Comparison of ENCODE assay signal across 8 cellular contexts in genomic region chr14:73462078-73462715, GRCh38. TPM values are rescaled to one million over a fixed set of nuclear protein-coding genes. Genes with fewer than 3 reads are reported as not detected.
DNase-seq lines count a peak whose midpoint lies in the region; ATAC-seq, FAIRE-seq and TF ChIP-seq lines count a peak whose summit lies in the region.

No MANE protein-coding gene starts in this region.

- peak; percentile 68 to 78 (median 76) for ATAC-seq in pancreas

- no peaks in the 10 kb centered on the region for H3K36me3 ChIP-seq in fibroblast of lung (ENCODE audit: control insufficient read depth, insufficient read depth, low read length)
- no peaks in the 10 kb centered on the region for H3K36me3 ChIP-seq in pancreas

- intact Hi-C loops in pancreas (cut with DNase I), result loop anchor here in 1 of 3 donors (10.0 kb wide), 1 partner anchor 287 kb away; no protein-coding TSS in a partner anchor

- H3K4me1 ChIP-seq in fibroblast of lung (ENCODE audit: control insufficient read depth, extremely low read depth, insufficient read depth, low read length) (peaks cover 33% of the 10 kb centered on the region), pancreas (peaks cover 16 to 34% (median 30%) of the 10 kb centered on the region in 3 donors)

- TF ChIP-seq CTCF in fibroblast of lung (conservative IDR thresholded peaks at IDR 0.05 in 1 of 2, IDR thresholded peaks at IDR 0.05 in 1 of 2; ENCODE audit: low read depth in 1 of 2, low read length in 2 of 2) (no peak), pancreas (IDR thresholded peaks at IDR 0.05) (no peak)

- H3K4me2 ChIP-seq in fibroblast of lung (ENCODE audit: extremely low read depth, insufficient read depth, low read length), result peak overlapping the region; percentile 67

- H2AFZ ChIP-seq in fibroblast of lung (ENCODE audit: low read length), result peak overlapping the region; percentile 29

- DNase-seq in NCI-H187 (lab: John Stamatoyannopoulos, UW), result peak; percentile 33 to 35
- DNase-seq in NCI-H187 treated with DMSO at 0.1 percent for 48 hours (lab: John Stamatoyannopoulos, UW), result no peak
- DNase-seq in RPMI8226, result peak; percentile 33
- DNase-seq in fibroblast of lung (ENCODE audit: low read depth in 2 of 2), result peak; percentile 54 to 76
- DNase-seq in pancreas, result peak; percentile 70 to 96 (median 93)
- DNase-seq in NK-92 treated with Interleukin-12 subunit alpha and Interleukin-12 subunit beta, amount 100 ng/mL, for 24 hours (lab: John Stamatoyannopoulos, UW), result no peak
- no peak for DNase-seq in islet precursor cell
- DNase-seq in NCI-H1048 (lab: John Stamatoyannopoulos, UW), result no peak

- peaks cover 11% of the 10 kb centered on the region for H3K79me2 ChIP-seq in fibroblast of lung (ENCODE audit: control insufficient read depth, insufficient read depth, low read length)

- 3 to 7% methylated on average over 5 of the region's 5 CpGs for WGBS in pancreas, 2 donors

- H4K20me1 ChIP-seq in fibroblast of lung (ENCODE audit: control insufficient read depth, extremely low read depth, insufficient read depth, low read length), result no peaks in the 10 kb centered on the region

- no peak overlapping the region for H3K9ac ChIP-seq in fibroblast of lung (ENCODE audit: insufficient read depth, low read length)

- H3K4me3 ChIP-seq in fibroblast of lung (replicated peaks in 1 of 4; ENCODE audit: control extremely low read depth in 1 of 4, insufficient read depth in 1 of 4, low read depth in 3 of 4, low read length in 4 of 4), result peak overlapping the region in 3 of 4 experiments; percentile 0 to 56 (median 19)
- H3K4me3 ChIP-seq in pancreas, result peak overlapping the region in 2 of 4 donors; percentile 13 to 34

- no peaks in the 10 kb centered on the region for H3K9me3 ChIP-seq in fibroblast of lung (ENCODE audit: control insufficient read depth, insufficient read depth, low read depth, low read length)
- H3K9me3 ChIP-seq in pancreas, result no peaks in the 10 kb centered on the region

- H3K27ac ChIP-seq in fibroblast of lung (ENCODE audit: insufficient read depth, low read length) (peak overlapping the region; percentile 90), pancreas (peak overlapping the region; percentile 9 to 87 (median 74))

- H3K27me3 ChIP-seq in fibroblast of lung (ENCODE audit: control insufficient read depth, insufficient read depth, low read length) (no peaks in the 10 kb centered on the region), pancreas (no peaks in the 10 kb centered on the region)

- FAIRE-seq in pancreas (lab: Jason Lieb, UNC), result no peak

RNA-seq across cellular contexts. Expression of gene NUMB, which starts 3.9 kb away (rescaled TPM):
- total RNA-seq in fibroblast of lung (21.3 and 36.0 TPM in 2 replicates), pancreas (10 to 100 TPM; 25.1 to 53.8 (median 33.6) TPM)
- polyA plus RNA-seq in fibroblast of lung (107 and 151 TPM in 2 replicates), pancreas (10 to 100 TPM; 23.9 to 28.8 TPM)
- 42.1 and 67.8 TPM in 2 replicates for polyA plus RNA-seq in fibroblast of lung (2012)
- polyA minus RNA-seq in fibroblast of lung (ENCODE audit: low replicate concordance), result 210 and 265 TPM in 2 replicates

RNA-seq across cellular contexts. Expression of gene RIOX1, which starts 28.5 kb away (rescaled TPM):
- total RNA-seq in fibroblast of lung (12.4 and 15.2 TPM in 2 replicates), pancreas (1 to 10 TPM; 4.3 to 8.0 (median 6.6) TPM)
- polyA plus RNA-seq in fibroblast of lung (5.6 and 8.2 TPM in 2 replicates), pancreas (1 to 10 TPM; 4.1 to 4.3 TPM)
- polyA plus RNA-seq in fibroblast of lung (2012), result 6.9 and 11.1 TPM in 2 replicates
- polyA minus RNA-seq in fibroblast of lung (ENCODE audit: low replicate concordance), result 6.6 and 9.4 TPM in 2 replicates

Comparison
In these comparisons a context has a peak if more than half of its experiments do, and no peak if none do; other contexts are left out.
1. DNase-seq: peak in NCI-H187 (2 of 2), RPMI8226 (single experiment), fibroblast of lung (2 of 2) and pancreas (6 of 6); none in NCI-H187 treated with DMSO at 0.1 percent for 48 hours (single experiment), NK-92 treated with Interleukin-12 subunit alpha and Interleukin-12 subunit beta, amount 100 ng/mL, for 24 hours (single experiment), islet precursor cell (single experiment) and NCI-H1048 (single experiment).